21 cellular contexts compared by ENCODE assay signal in genomic region chrX:94744786-94745185, GRCh38.
"Had no signal": no experiment of that assay in that cellular context is flagged by ENCODE, and none has a peak within 500 bp of the region (broad histone marks: within the 10 kb centered on the region; RNA-seq: fewer than 3 reads in every experiment).

No MANE protein-coding gene starts in this region.

- H3K9me3 ChIP-seq: prostate gland, right atrium auricular region, suprapubic skin, transverse colon, upper lobe of right lung, uterus had no signal

- H3K36me3 ChIP-seq: prostate gland, right atrium auricular region, suprapubic skin, transverse colon, upper lobe of right lung, uterus had no signal

- H3K4me3 Mint-ChIP-seq: effector memory CD8-positive, alpha-beta T cell; memory B cell; nephron; stimulated activated naive CD8-positive, alpha-beta T cell treated with anti-CD3 and anti-CD28 coated beads, Interleukin-15, amount 100 ng/mL, for 72 hours had no signal

- H3K27ac ChIP-seq: prostate gland, right atrium auricular region, suprapubic skin, transverse colon, upper lobe of right lung, uterus had no signal

- H3K4me1 ChIP-seq: prostate gland, right atrium auricular region, suprapubic skin, transverse colon, upper lobe of right lung, uterus had no signal

- H3K27ac Mint-ChIP-seq: effector memory CD8-positive, alpha-beta T cell; memory B cell; nephron; stimulated activated naive CD8-positive, alpha-beta T cell treated with anti-CD3 and anti-CD28 coated beads, Interleukin-15, amount 100 ng/mL, for 72 hours had no signal

- H3K4me3 ChIP-seq: lung, prostate gland, right atrium auricular region, smooth muscle cell, suprapubic skin, transverse colon, upper lobe of right lung, uterus had no signal

- H3K36me3 Mint-ChIP-seq: memory B cell had no signal

- H3K27me3 ChIP-seq: right atrium auricular region, suprapubic skin, transverse colon, upper lobe of right lung, uterus had no signal

- H3K9me3 Mint-ChIP-seq: nephron had no signal

- H3K4me2 ChIP-seq: smooth muscle cell had no signal

- H3K4me1 Mint-ChIP-seq: memory B cell; nephron; stimulated activated naive CD8-positive, alpha-beta T cell treated with anti-CD3 and anti-CD28 coated beads, Interleukin-15, amount 100 ng/mL, for 72 hours had no signal

- H3K27me3 Mint-ChIP-seq: effector memory CD8-positive, alpha-beta T cell; memory B cell; stimulated activated naive CD8-positive, alpha-beta T cell treated with anti-CD3 and anti-CD28 coated beads, Interleukin-15, amount 100 ng/mL, for 72 hours had no signal

- DNase-seq: cortex of kidney; effector memory CD8-positive, alpha-beta T cell; head of caudate nucleus; kidney; nucleus accumbens; stimulated activated CD4-positive, alpha-beta T cell treated with anti-CD3 and anti-CD28 coated beads, Interleukin-12 subunit alpha, Interleukin-12 subunit beta, amount 100 ng/mL, for 4 hours; stimulated activated CD4-positive, alpha-beta T cell treated with anti-CD3 and anti-CD28 coated beads, Interleukin-1b, Interleukin-23, amount 100 ng/mL, for 48 hours; stimulated activated CD4-positive, alpha-beta T cell treated with anti-CD3 and anti-CD28 coated beads, Interleukin-4, amount 100 ng/mL, for 1 hour; stimulated activated CD8-positive, alpha-beta memory T cell treated with anti-CD3 and anti-CD28 coated beads, Interleukin-4, amount 100 ng/mL, for 48 hours; stimulated activated naive CD4-positive, alpha-beta T cell; stimulated activated naive CD8-positive, alpha-beta T cell treated with anti-CD3 and anti-CD28 coated beads, Interleukin-15, amount 100 ng/mL, for 72 hours; transverse colon; upper lobe of right lung; uterus had no signal
